ENCODE assay signal across 11 cellular contexts in genomic region chr17:16383216-16383615, GRCh38. TPM values are rescaled to one million over a fixed set of nuclear protein-coding genes. Genes with fewer than 3 reads are reported as not detected.
DNase-seq lines count a peak whose midpoint lies in the region; ATAC-seq, FAIRE-seq and TF ChIP-seq lines count a peak whose summit lies in the region.
"Had no signal": no experiment of that assay in that cellular context is flagged by ENCODE, and none has a peak within 500 bp of the region (broad histone marks: within the 10 kb centered on the region; RNA-seq: fewer than 3 reads in every experiment).

No MANE protein-coding gene starts in this region.

- H3K27ac Mint-ChIP-seq in activated naive CD4-positive, alpha-beta T cell treated with anti-CD3 and anti-CD28 coated beads, Interleukin-2, amount 10 ng/mL, durations not matched to agents 7 days and 5 days, result peak overlapping the region; percentile 58
- H3K27ac Mint-ChIP-seq in WTC11, result no peak overlapping the region

- H3K4me3 ChIP-seq in kidney (ENCODE audit: low read length in 2 of 2) (peak overlapping the region; percentile 66 to 96), suprapubic skin (peak overlapping the region; percentile 80)

- peaks cover 55% of the 10 kb centered on the region for H3K4me1 Mint-ChIP-seq in activated naive CD4-positive, alpha-beta T cell treated with anti-CD3 and anti-CD28 coated beads, Interleukin-2, amount 10 ng/mL, durations not matched to agents 7 days and 5 days
- H3K4me1 Mint-ChIP-seq in WTC11, result peaks cover 30% of the 10 kb centered on the region

- TF ChIP-seq CTCF in WTC11 (IDR thresholded peaks at IDR 0.05) (no peak), kidney (IDR thresholded peaks at IDR 0.05; ENCODE audit: borderline replicate concordance, extremely low read depth, insufficient read depth) (no peak), suprapubic skin (IDR thresholded peaks at IDR 0.05) (no peak)

- 60% methylated on average over 4 of the region's 4 CpGs for WGBS in suprapubic skin

- H3K36me3 Mint-ChIP-seq in activated naive CD4-positive, alpha-beta T cell treated with anti-CD3 and anti-CD28 coated beads, Interleukin-2, amount 10 ng/mL, durations not matched to agents 7 days and 5 days, result peaks cover 37% of the 10 kb centered on the region
- H3K36me3 Mint-ChIP-seq in WTC11, result peaks cover 28% of the 10 kb centered on the region

- POLR2A ChIA-PET in WTC11 (lab: Charles Lee), result interaction anchor here (1.9 kb wide), 1 partner anchor 55 kb away, joined by 4 read pairs; no protein-coding TSS in a partner anchor

- H3K4me1 ChIP-seq in kidney (ENCODE audit: control insufficient read depth in 1 of 2, insufficient read depth in 1 of 2, low read depth in 1 of 2, low read length in 2 of 2), result peaks cover 16 to 21% of the 10 kb centered on the region in 2 donors
- H3K4me1 ChIP-seq in suprapubic skin, result peaks cover 61% of the 10 kb centered on the region

- ATAC-seq in WTC11, result no peak
- ATAC-seq in HG02571 (IDR thresholded peaks at IDR 0.05; ENCODE audit: unreplicated experiment), result no peak

- H3K9ac ChIP-seq in kidney (ENCODE audit: low read length in 2 of 2), result peak overlapping the region; percentile 34 to 46

- H3K9me3 Mint-ChIP-seq in activated naive CD4-positive, alpha-beta T cell treated with anti-CD3 and anti-CD28 coated beads, Interleukin-2, amount 10 ng/mL, durations not matched to agents 7 days and 5 days, result peaks cover 1% of the 10 kb centered on the region
- H3K9me3 Mint-ChIP-seq in WTC11, result no peaks in the 10 kb centered on the region

- FAIRE-seq in kidney (lab: Jason Lieb, UNC), result no peak

- no peak overlapping the region for H3K27ac ChIP-seq in kidney (ENCODE audit: low read depth in 2 of 2, low read length in 2 of 2)
- no peak overlapping the region for H3K27ac ChIP-seq in suprapubic skin

- no peaks in the 10 kb centered on the region for H3K27me3 ChIP-seq in suprapubic skin

- intact Hi-C loops in kidney (cut with DNase I), result no loop called here

- no peak for DNase-seq in activated naive CD4-positive, alpha-beta T cell treated with anti-CD3 and anti-CD28 coated beads, Interleukin-2, amount 10 ng/mL, durations not matched to agents 7 days and 5 days
- no peak for DNase-seq in activated naive CD4-positive, alpha-beta T cell treated with Interleukin-2 at 50 U/mL for 16 hours
- DNase-seq in WTC11 (ENCODE audit: low spot score) (no peak), kidney (no peak), suprapubic skin (ENCODE audit: low spot score in 2 of 2) (no peak), medulla oblongata (ENCODE audit: extremely low spot score) (no peak)
- no peak for DNase-seq in stimulated activated CD4-positive, alpha-beta T cell treated with anti-CD3 and anti-CD28 coated beads, Interleukin-1b, Interleukin-23, amount 100 ng/mL, for 48 hours
- DNase-seq: activated CD4-positive, CD25-positive, alpha-beta regulatory T cell treated with anti-CD3 and anti-CD28 coated beads, Interleukin-2, amount 50 U/mL, for 72 hours; cerebellar nuclear complex; NCI-H524 treated with DMSO at 0.1 percent for 48 hours had no signal

- H3K27me3 Mint-ChIP-seq in activated naive CD4-positive, alpha-beta T cell treated with anti-CD3 and anti-CD28 coated beads, Interleukin-2, amount 10 ng/mL, durations not matched to agents 7 days and 5 days, result peaks cover 23% of the 10 kb centered on the region
- no peaks in the 10 kb centered on the region; the same call in 1 of the 2 replicates for H3K27me3 Mint-ChIP-seq in WTC11 (ENCODE audit: low read depth)

- CTCF ChIA-PET in activated naive CD4-positive, alpha-beta T cell treated with anti-CD3 and anti-CD28 coated beads, Interleukin-2, amount 10 ng/mL, durations not matched to agents 7 days and 5 days (lab: Charles Lee), result interaction anchor here (1.1 to 2.8 kb wide), 3 partner anchors 19 to 32 kb away, joined by 4 to 15 read pairs (median 5); partner anchors contain the start of gene TRPV2
- CTCF ChIA-PET in WTC11 (lab: Charles Lee), result interaction anchor here (1.1 to 2.2 kb wide), 2 partner anchors 19 to 32 kb away, joined by 4 to 12 read pairs; partner anchors contain the start of gene TRPV2

- no peaks in the 10 kb centered on the region for H3K9me3 ChIP-seq in kidney (ENCODE audit: control insufficient read depth in 1 of 2, low read length in 2 of 2)
- H3K9me3 ChIP-seq in suprapubic skin, result no peaks in the 10 kb centered on the region

- peaks cover 4 to 12% of the 10 kb centered on the region in 2 donors for H3K36me3 ChIP-seq in kidney (ENCODE audit: control insufficient read depth in 1 of 2, insufficient read depth in 2 of 2, low read length in 2 of 2)
- H3K36me3 ChIP-seq in suprapubic skin, result peaks cover 19% of the 10 kb centered on the region

- no peak for TF ChIP-seq EP300 in suprapubic skin (IDR thresholded peaks at IDR 0.05)

- peak overlapping the region; percentile 89 for H3K4me3 Mint-ChIP-seq in activated naive CD4-positive, alpha-beta T cell treated with anti-CD3 and anti-CD28 coated beads, Interleukin-2, amount 10 ng/mL, durations not matched to agents 7 days and 5 days
- peak overlapping the region; percentile 91; the same call in 1 of the 2 replicates for H3K4me3 Mint-ChIP-seq in WTC11

- no peak for TF ChIP-seq POLR2A in suprapubic skin (IDR thresholded peaks at IDR 0.05)

TF ChIP-seq in WTC11, 78 proteins besides CTCF, POLR2A, EP300 and RAD21:
- TF ChIP-seq NR2C2 (CRISPR knock-in tag; IDR thresholded peaks at IDR 0.05) (no peak), RELA (CRISPR knock-in tag; IDR thresholded peaks at IDR 0.05; ENCODE audit: borderline replicate concordance) (no peak), EMX1 (CRISPR knock-in tag; IDR thresholded peaks at IDR 0.05) (peak; percentile 31; the same call in 1 of the 2 replicates), ZNF671 (CRISPR knock-in tag; IDR thresholded peaks at IDR 0.05) (no peak)

RNA-seq across cellular contexts. Expression of gene UBB, which starts 2.3 kb away (rescaled TPM):
- total RNA-seq in WTC11 (2021) (1,216 to 1,403 TPM (median 1,352 TPM) in 3 replicates), kidney (1,214 TPM), suprapubic skin (100 to 1,000 TPM; 469 to 764 (median 628) TPM)
- polyA plus RNA-seq in kidney (ENCODE audit: insufficient read depth, low read depth, low replicate concordance), result 2,605 TPM

RNA-seq across cellular contexts. Expression of gene CENPV, which starts 29.9 kb away (rescaled TPM):
- total RNA-seq in WTC11 (2021) (151 to 152 TPM (median 151 TPM) in 3 replicates), kidney (9.0 TPM), suprapubic skin (1 to 10 TPM in 3 of 4 donors, under 1 TPM in 1; 0.70 to 3.7 (median 1.8) TPM)
- polyA plus RNA-seq in kidney (ENCODE audit: insufficient read depth, low read depth, low replicate concordance), result 42.3 TPM

RNA-seq across cellular contexts. Expression of gene TRPV2, which starts 32.2 kb away (rescaled TPM):
- 3.5 to 4.9 TPM (median 4.3 TPM) in 3 replicates for total RNA-seq in WTC11 (2021)
- total RNA-seq in kidney, result 18.2 TPM
- polyA plus RNA-seq in kidney (ENCODE audit: insufficient read depth, low read depth, low replicate concordance), result 8.6 TPM
- total RNA-seq in suprapubic skin, result 10 to 100 TPM in 1 of 4 donors, 1 to 10 TPM in 3; 3.0 to 13.9 (median 7.9) TPM

Comparison
In these comparisons a context has a peak if more than half of its experiments do, and no peak if none do; other contexts are left out.
1. RNA of gene CENPV, which starts 29.9 kb away (total RNA-seq): 151 to 152 TPM in WTC11; 9.0 TPM in kidney (single experiment) and 0.70 to 3.7 TPM in suprapubic skin; every median in the first group is over 10 times any median in the second.